ENCODE assay signal across 25 cellular contexts in genomic region chr11:28227460-28227859, GRCh38.
"Had no signal": no experiment of that assay in that cellular context is flagged by ENCODE, and none has a peak within 500 bp of the region (broad histone marks: within the 10 kb centered on the region; RNA-seq: fewer than 3 reads in every experiment).

No MANE protein-coding gene starts in this region.

- ATAC-seq: activated T-cell treated with anti-CD3 and anti-CD28 coated beads, Interleukin-2, amount 50 U/mL, for 72 hours; stimulated activated naive CD8-positive, alpha-beta T cell treated with anti-CD3 and anti-CD28 coated beads, Interleukin-15, amount 100 ng/mL, for 72 hours had no signal

- H3K27me3 Mint-ChIP-seq: dendritic cell treated with granulocyte-macrophage colony-stimulating factor and Interleukin-4, amounts not matched to agents 40 ng/mL and 50 ng/mL, for 4 days; stimulated activated naive CD8-positive, alpha-beta T cell treated with anti-CD3 and anti-CD28 coated beads, Interleukin-15, amount 100 ng/mL, for 72 hours had no signal

- H3K9me3 Mint-ChIP-seq: activated T-cell treated with anti-CD3 and anti-CD28 coated beads, Interleukin-2, amount 50 U/mL, for 72 hours; dendritic cell treated with granulocyte-macrophage colony-stimulating factor and Interleukin-4, amounts not matched to agents 40 ng/mL and 50 ng/mL, for 4 days; nephron; stimulated activated naive CD8-positive, alpha-beta T cell treated with anti-CD3 and anti-CD28 coated beads, Interleukin-15, amount 100 ng/mL, for 72 hours had no signal

- H3K36me3 ChIP-seq: esophagus squamous epithelium, suprapubic skin had no signal

- H3K9me3 ChIP-seq: esophagus squamous epithelium, suprapubic skin had no signal

- H3K4me3 ChIP-seq: esophagus squamous epithelium, suprapubic skin had no signal

- H3K4me1 ChIP-seq: esophagus squamous epithelium, suprapubic skin had no signal

- FAIRE-seq: bronchial epithelial cell, small intestine had no signal

- DNase-seq: activated CD4-positive, alpha-beta T cell treated with anti-CD3 and anti-CD28 coated beads, Interleukin-2, amount 50 U/mL, for 1 hour; activated CD4-positive, CD25-positive, alpha-beta regulatory T cell treated with anti-CD3 and anti-CD28 coated beads, Interleukin-2, amount 50 U/mL, for 72 hours; activated CD8-positive, alpha-beta memory T cell treated with anti-CD3 and anti-CD28 coated beads for 24 hours; activated CD8-positive, alpha-beta memory T cell treated with anti-CD3 and anti-CD28 coated beads, Interleukin-2, amount 50 U/mL, for 48 hours; activated effector memory CD4-positive, alpha-beta T cell treated with anti-CD3 and anti-CD28 coated beads, Interleukin-2, amount 50 U/mL, for 16 hours; activated naive CD4-positive, alpha-beta T cell treated with anti-CD3 and anti-CD28 coated beads, Interleukin-2, amount 50 U/mL, for 16 hours; activated T-cell treated with anti-CD3 and anti-CD28 coated beads, Interleukin-2, amount 50 U/mL, for 72 hours; aorta; cerebellar nuclear complex; effector CD8-positive, alpha-beta T cell; esophagus squamous epithelium; immature natural killer cell; posterior cingulate gyrus; small intestine; stimulated activated CD4-positive, alpha-beta T cell treated with anti-CD3 and anti-CD28 coated beads, Interleukin-15, amount 100 ng/mL, for 24 hours; stimulated activated CD4-positive, alpha-beta T cell treated with anti-CD3 and anti-CD28 coated beads, Interleukin-4, amount 100 ng/mL, for 1 hour; stimulated activated naive CD8-positive, alpha-beta T cell treated with anti-CD3 and anti-CD28 coated beads, Interleukin-15, amount 100 ng/mL, for 72 hours; SW 1271; T-helper 2 cell; trophoblast cell had no signal

- H3K27me3 ChIP-seq: esophagus squamous epithelium, suprapubic skin had no signal

- H3K27ac ChIP-seq: esophagus squamous epithelium, suprapubic skin, VCaP had no signal

- H3K4me1 Mint-ChIP-seq: nephron had no signal

- H3K27ac Mint-ChIP-seq: activated T-cell treated with anti-CD3 and anti-CD28 coated beads, Interleukin-2, amount 50 U/mL, for 72 hours; dendritic cell treated with granulocyte-macrophage colony-stimulating factor and Interleukin-4, amounts not matched to agents 40 ng/mL and 50 ng/mL, for 4 days; immature natural killer cell; nephron; stimulated activated naive CD8-positive, alpha-beta T cell treated with anti-CD3 and anti-CD28 coated beads, Interleukin-15, amount 100 ng/mL, for 72 hours had no signal

- H3K4me3 Mint-ChIP-seq: activated T-cell treated with anti-CD3 and anti-CD28 coated beads, Interleukin-2, amount 50 U/mL, for 72 hours; dendritic cell treated with granulocyte-macrophage colony-stimulating factor and Interleukin-4, amounts not matched to agents 40 ng/mL and 50 ng/mL, for 4 days; immature natural killer cell; nephron; stimulated activated naive CD8-positive, alpha-beta T cell treated with anti-CD3 and anti-CD28 coated beads, Interleukin-15, amount 100 ng/mL, for 72 hours had no signal
